ENCODE assay signal across 1 cellular context in the genomic region with DNA sequence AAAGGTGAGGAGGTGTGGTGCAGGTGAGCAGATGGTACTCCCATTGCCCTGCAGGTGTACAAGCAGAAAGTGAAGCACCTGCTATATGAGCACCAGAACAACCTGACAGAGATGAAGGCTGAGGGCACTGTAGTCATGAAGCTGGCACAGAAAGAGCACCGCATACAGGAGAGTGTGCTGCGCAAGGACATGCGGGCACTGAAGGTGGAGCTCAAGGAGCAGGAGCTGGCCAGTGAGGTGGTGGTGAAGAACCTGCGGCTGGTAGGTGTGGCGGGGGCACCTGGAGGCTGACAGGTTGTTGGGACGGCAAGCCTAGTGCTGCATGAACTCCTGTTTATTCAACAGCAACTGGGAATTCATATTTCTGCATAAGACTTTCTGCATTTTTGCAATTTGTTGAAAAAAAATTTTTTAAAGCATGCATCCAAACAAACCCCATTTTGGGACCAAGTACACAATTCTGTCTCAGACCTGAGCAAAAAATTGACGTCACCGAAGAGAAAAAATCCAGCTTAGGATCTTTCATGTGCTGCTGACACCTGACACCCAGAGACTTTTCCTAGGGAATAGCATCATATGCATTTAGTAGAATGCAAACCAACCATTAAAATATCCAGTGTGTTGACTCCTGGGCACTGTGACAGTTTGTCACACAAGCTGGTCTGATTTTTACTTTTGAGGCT.
TF ChIP-seq lines count a peak whose summit lies in the region.

No MANE protein-coding gene starts in this region.

TF ChIP-seq in SK-N-SH treated with all-trans-retinoic acid at 6 μM for 48 hours, 23 proteins besides CTCF, POLR2A, EP300 and RAD21 (continued from another document):
- TF ChIP-seq CSRNP3 (CRISPR knock-in tag; IDR thresholded peaks at IDR 0.05): no peak
- TF ChIP-seq, protein P1, sequence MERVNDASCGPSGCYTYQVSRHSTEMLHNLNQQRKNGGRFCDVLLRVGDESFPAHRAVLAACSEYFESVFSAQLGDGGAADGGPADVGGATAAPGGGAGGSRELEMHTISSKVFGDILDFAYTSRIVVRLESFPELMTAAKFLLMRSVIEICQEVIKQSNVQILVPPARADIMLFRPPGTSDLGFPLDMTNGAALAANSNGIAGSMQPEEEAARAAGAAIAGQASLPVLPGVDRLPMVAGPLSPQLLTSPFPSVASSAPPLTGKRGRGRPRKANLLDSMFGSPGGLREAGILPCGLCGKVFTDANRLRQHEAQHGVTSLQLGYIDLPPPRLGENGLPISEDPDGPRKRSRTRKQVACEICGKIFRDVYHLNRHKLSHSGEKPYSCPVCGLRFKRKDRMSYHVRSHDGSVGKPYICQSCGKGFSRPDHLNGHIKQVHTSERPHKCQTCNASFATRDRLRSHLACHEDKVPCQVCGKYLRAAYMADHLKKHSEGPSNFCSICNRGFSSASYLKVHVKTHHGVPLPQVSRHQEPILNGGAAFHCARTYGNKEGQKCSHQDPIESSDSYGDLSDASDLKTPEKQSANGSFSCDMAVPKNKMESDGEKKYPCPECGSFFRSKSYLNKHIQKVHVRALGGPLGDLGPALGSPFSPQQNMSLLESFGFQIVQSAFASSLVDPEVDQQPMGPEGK (CRISPR knock-in tag; IDR thresholded peaks at IDR 0.05; ENCODE audit: borderline replicate concordance): no peak
